Comparison of ENCODE assay signal across 10 cellular contexts in the genomic region with DNA sequence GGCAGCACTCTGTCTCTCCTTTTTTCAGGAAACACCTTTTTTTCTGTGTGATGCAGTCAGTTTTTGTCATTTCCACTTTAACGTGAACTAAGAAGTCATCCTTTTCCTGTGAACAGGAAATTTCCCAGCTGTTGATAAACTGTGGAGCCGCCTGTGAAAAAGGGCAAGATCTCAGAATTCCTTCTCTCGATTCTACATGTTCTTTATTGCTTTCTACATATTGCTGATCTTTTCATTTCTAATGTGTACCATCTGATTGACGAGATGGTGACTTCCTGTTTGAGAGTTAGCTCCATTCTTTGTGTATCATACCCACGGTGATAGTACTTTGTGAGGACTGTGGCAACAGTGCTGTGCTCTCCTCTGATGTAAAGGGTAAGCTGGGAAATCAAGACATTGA. TPM values are rescaled to one million over a fixed set of nuclear protein-coding genes. Genes with fewer than 3 reads are reported as not detected.
A peak's percentile ranks its signal among the peaks of the same experiment; 100 is the strongest.
DNase-seq lines count a peak whose midpoint lies in the region; ATAC-seq and TF ChIP-seq lines count a peak whose summit lies in the region.
"Had no signal": no experiment of that assay in that cellular context is flagged by ENCODE, and none has a peak within 500 bp of the region (broad histone marks: within the 10 kb centered on the region; RNA-seq: fewer than 3 reads in every experiment).

No MANE protein-coding gene starts in this region.

- TF ChIP-seq EP300 in sigmoid colon (IDR thresholded peaks at IDR 0.05) = no peak

- DNase-seq in activated naive CD8-positive, alpha-beta T cell treated with anti-CD3 and anti-CD28 coated beads for 36 hours = no peak
- DNase-seq in sigmoid colon (no peak), Caco-2 (no peak), left lung (no peak)
- no peak for DNase-seq in NK-92 treated with Interleukin-12 subunit alpha and Interleukin-12 subunit beta, amount 100 ng/mL, for 24 hours (lab: John Stamatoyannopoulos, UW)
- DNase-seq: gastrocnemius medialis, mesendoderm had no signal

- no peak for TF ChIP-seq POLR2A in sigmoid colon (IDR thresholded peaks at IDR 0.05)

- H3K9me3 ChIP-seq in sigmoid colon (no peaks in the 10 kb centered on the region), Caco-2 (no peaks in the 10 kb centered on the region), left lung (no peaks in the 10 kb centered on the region)
- H3K9me3 ChIP-seq: gastrocnemius medialis had no signal

- H3K27me3 Mint-ChIP-seq in activated naive CD8-positive, alpha-beta T cell treated with anti-CD3 and anti-CD28 coated beads for 36 hours = no peaks in the 10 kb centered on the region
- H3K27me3 Mint-ChIP-seq in Caco-2 (ENCODE audit: insufficient read depth, unreplicated experiment) = no peaks in the 10 kb centered on the region

- no peaks in the 10 kb centered on the region for H3K9me3 Mint-ChIP-seq in activated naive CD8-positive, alpha-beta T cell treated with anti-CD3 and anti-CD28 coated beads for 36 hours
- H3K9me3 Mint-ChIP-seq in Caco-2 (ENCODE audit: unreplicated experiment) = no peaks in the 10 kb centered on the region

- H3K27me3 ChIP-seq in sigmoid colon = no peaks in the 10 kb centered on the region
- no peaks in the 10 kb centered on the region for H3K27me3 ChIP-seq in Caco-2 (replicated peaks; ENCODE audit: control insufficient read depth, insufficient read depth, low read length)
- H3K27me3 ChIP-seq in left lung = no peaks in the 10 kb centered on the region
- H3K27me3 ChIP-seq: gastrocnemius medialis had no signal

- intact Hi-C loops in sigmoid colon (cut with DNase I) (no loop called here), Caco-2 (cut with micrococcal nuclease; ENCODE audit: unreplicated experiment) (no loop called here), left lung (cut with DNase I) (no loop called here)

- no TSS peak for BruUV-seq in Caco-2 (replicated peaks; lab: Mats Ljungman, UMichigan)

- H3K36me3 Mint-ChIP-seq in activated naive CD8-positive, alpha-beta T cell treated with anti-CD3 and anti-CD28 coated beads for 36 hours = peaks cover 10% of the 10 kb centered on the region
- H3K36me3 Mint-ChIP-seq in Caco-2 (ENCODE audit: insufficient read depth, unreplicated experiment) = peaks cover 11% of the 10 kb centered on the region

- CTCF ChIA-PET in Caco-2 (lab: Charles Lee) = no interaction called here

- 41 to 71% methylated on average over 5 of the region's 5 CpGs for WGBS in sigmoid colon, 2 donors

- peaks cover 69% of the 10 kb centered on the region for H3K4me1 Mint-ChIP-seq in activated naive CD8-positive, alpha-beta T cell treated with anti-CD3 and anti-CD28 coated beads for 36 hours
- H3K4me1 Mint-ChIP-seq in Caco-2 (ENCODE audit: low read depth, unreplicated experiment) = peaks cover 24% of the 10 kb centered on the region

- POLR2A ChIA-PET in Caco-2 (lab: Charles Lee) = no interaction called here

- H3K4me3 ChIP-seq in sigmoid colon = no peak overlapping the region
- H3K4me3 ChIP-seq in Caco-2 (ENCODE audit: low read depth, low read length) = no peak overlapping the region
- H3K4me3 ChIP-seq in left lung = no peak overlapping the region
- H3K4me3 ChIP-seq: gastrocnemius medialis had no signal

- H3K4me3 Mint-ChIP-seq in activated naive CD8-positive, alpha-beta T cell treated with anti-CD3 and anti-CD28 coated beads for 36 hours = peak overlapping the region; percentile 77
- H3K4me3 Mint-ChIP-seq in Caco-2 (ENCODE audit: unreplicated experiment) = no peak overlapping the region

- peak overlapping the region; percentile 3 to 12 (median 5) for H3K27ac ChIP-seq in sigmoid colon
- H3K27ac ChIP-seq in left lung = peak overlapping the region in 1 of 2 donors; percentile 48
- H3K27ac ChIP-seq: gastrocnemius medialis had no signal

- H3K4me1 ChIP-seq in sigmoid colon = peaks cover 0 to 15% (median 7%) of the 10 kb centered on the region in 4 donors
- H3K4me1 ChIP-seq in Caco-2 = peaks cover 5% of the 10 kb centered on the region; the same call in 1 of the 2 replicates
- peaks cover 13 to 32% of the 10 kb centered on the region in 2 donors for H3K4me1 ChIP-seq in left lung

- TF ChIP-seq CTCF in sigmoid colon (IDR thresholded peaks at IDR 0.05) (no peak), Caco-2 (IDR thresholded peaks at IDR 0.05; ENCODE audit: insufficient read depth in 1 of 2, low read depth in 1 of 2, low read length in 1 of 2, severe bottlenecking in 1 of 2, unreplicated experiment in 1 of 2) (no peak), left lung (IDR thresholded peaks at IDR 0.05) (no peak)

- peak overlapping the region; percentile 83 for H3K27ac Mint-ChIP-seq in activated naive CD8-positive, alpha-beta T cell treated with anti-CD3 and anti-CD28 coated beads for 36 hours
- no peak overlapping the region for H3K27ac Mint-ChIP-seq in Caco-2 (ENCODE audit: unreplicated experiment)

- H3K36me3 ChIP-seq in sigmoid colon (no peaks in the 10 kb centered on the region), Caco-2 (ENCODE audit: control insufficient read depth, insufficient read depth, low read length) (no peaks in the 10 kb centered on the region), left lung (no peaks in the 10 kb centered on the region)
- H3K36me3 ChIP-seq: gastrocnemius medialis had no signal

- peak; percentile 63 for ATAC-seq in GM18498 (IDR thresholded peaks at IDR 0.05; ENCODE audit: unreplicated experiment)
- peak; percentile 44 for ATAC-seq in GM21786 (IDR thresholded peaks at IDR 0.05; ENCODE audit: unreplicated experiment)
- ATAC-seq in left lung = no peak
- ATAC-seq: gastrocnemius medialis, Panc1 had no signal

RNA-seq across cellular contexts. Expression of a gene that starts 50.4 kb away (rescaled TPM):
- total RNA-seq in activated naive CD8-positive, alpha-beta T cell treated with anti-CD3 and anti-CD28 coated beads for 36 hours = 10 to 100 TPM; 44.0 to 52.5 TPM
- total RNA-seq in sigmoid colon = 100 to 1,000 TPM in 2 of 4 donors, 10 to 100 TPM in 2; 29.6 to 145 (median 98.3) TPM
- polyA plus RNA-seq in sigmoid colon = 100 to 1,000 TPM in 1 of 3 donors, 10 to 100 TPM in 2; 45.8 to 106 (median 63.1) TPM
- total RNA-seq in Caco-2 (2022) = 236 and 264 TPM in 2 replicates
- 10 to 100 TPM; 62.0 to 77.6 TPM for total RNA-seq in left lung
